ENCODE assay signal across 8 cellular contexts in genomic region chr9:78298046-78298511, GRCh38. TPM values are rescaled to one million over a fixed set of nuclear protein-coding genes. Genes with fewer than 3 reads are reported as not detected.
DNase-seq lines count a peak whose midpoint lies in the region; ATAC-seq and TF ChIP-seq lines count a peak whose summit lies in the region.

No MANE protein-coding gene starts in this region.

- H3K27me3 ChIP-seq in HL-60 (ENCODE audit: insufficient read depth, poor library complexity, severe bottlenecking) (no peaks in the 10 kb centered on the region), right cardiac atrium (ENCODE audit: control insufficient read depth, insufficient read depth) (no peaks in the 10 kb centered on the region)

- no peak for ATAC-seq in right cardiac atrium

- H3K27ac ChIP-seq in HL-60 (replicated peaks), result peak overlapping the region; percentile 91
- H3K27ac ChIP-seq in right cardiac atrium (ENCODE audit: low read length), result no peak overlapping the region

- no peaks in the 10 kb centered on the region for H3K27me3 Mint-ChIP-seq in activated T-helper 2 cell treated with anti-CD3 and anti-CD28 coated beads, Interferon-gamma antibody, Interleukin-2, Interleukin-4, amounts not matched to agents 10 μg/mL and 5 μg/mL and 100 μg/mL, durations not matched to agents 14 hours and 24 hours and 36 hours (ENCODE audit: low read depth)

- TF ChIP-seq CTCF in HL-60 (IDR thresholded peaks at IDR 0.05; ENCODE audit: insufficient read depth, low read length) (no peak), retinal pigment epithelial cell (conservative IDR thresholded peaks at IDR 0.05; ENCODE audit: low read depth, low read length) (no peak)

- intact Hi-C loops in activated T-helper 2 cell treated with anti-CD3 and anti-CD28 coated beads, Interferon-gamma antibody, Interleukin-2, Interleukin-4, amounts not matched to agents 10 μg/mL and 5 μg/mL and 100 μg/mL, durations not matched to agents 14 hours and 24 hours and 36 hours (cut with micrococcal nuclease), result loop anchor here (5.0 kb wide), 2 partner anchors 36 to 266 kb away; partner anchors contain the start of gene GNAQ
- intact Hi-C loops in right cardiac atrium (cut with DNase I), result no loop called here

- peaks cover 32% of the 10 kb centered on the region for H3K4me1 Mint-ChIP-seq in activated T-helper 2 cell treated with anti-CD3 and anti-CD28 coated beads, Interferon-gamma antibody, Interleukin-2, Interleukin-4, amounts not matched to agents 10 μg/mL and 5 μg/mL and 100 μg/mL, durations not matched to agents 14 hours and 24 hours and 36 hours (ENCODE audit: low read depth)

- H3K9me3 Mint-ChIP-seq in activated T-helper 2 cell treated with anti-CD3 and anti-CD28 coated beads, Interferon-gamma antibody, Interleukin-2, Interleukin-4, amounts not matched to agents 10 μg/mL and 5 μg/mL and 100 μg/mL, durations not matched to agents 14 hours and 24 hours and 36 hours, result no peaks in the 10 kb centered on the region

- H3K27ac Mint-ChIP-seq in activated T-helper 2 cell treated with anti-CD3 and anti-CD28 coated beads, Interferon-gamma antibody, Interleukin-2, Interleukin-4, amounts not matched to agents 10 μg/mL and 5 μg/mL and 100 μg/mL, durations not matched to agents 14 hours and 24 hours and 36 hours, result peak overlapping the region; percentile 93

- peaks cover 39% of the 10 kb centered on the region for H3K36me3 Mint-ChIP-seq in activated T-helper 2 cell treated with anti-CD3 and anti-CD28 coated beads, Interferon-gamma antibody, Interleukin-2, Interleukin-4, amounts not matched to agents 10 μg/mL and 5 μg/mL and 100 μg/mL, durations not matched to agents 14 hours and 24 hours and 36 hours (ENCODE audit: low read depth)

- DNase-seq in C1 segment of cervical spinal cord (lab: John Stamatoyannopoulos, UW) (peak in 12 of 14 donors; percentile 6 to 75 (median 52)), HL-60 (ENCODE audit: low read depth in 1 of 2, low spot score in 1 of 2) (no peak), right cardiac atrium (no peak), retinal pigment epithelial cell (ENCODE audit: low read depth) (no peak), cerebellum (ENCODE audit: low spot score) (no peak), T1000 (lab: John Stamatoyannopoulos, UW) (no peak), NCI-H524 treated with DMSO at 0.1 percent for 48 hours (lab: John Stamatoyannopoulos, UW) (no peak)
- no peak for DNase-seq in activated T-helper 2 cell treated with anti-CD3 and anti-CD28 coated beads, Interferon-gamma antibody, Interleukin-2, Interleukin-4, amounts not matched to agents 10 μg/mL and 5 μg/mL and 100 μg/mL, durations not matched to agents 14 hours and 24 hours and 36 hours (ENCODE audit: low spot score)

- H3K4me1 ChIP-seq in right cardiac atrium (ENCODE audit: control insufficient read depth, insufficient read depth, low read length), result no peaks in the 10 kb centered on the region

- peak overlapping the region; percentile 92 for H3K4me3 Mint-ChIP-seq in activated T-helper 2 cell treated with anti-CD3 and anti-CD28 coated beads, Interferon-gamma antibody, Interleukin-2, Interleukin-4, amounts not matched to agents 10 μg/mL and 5 μg/mL and 100 μg/mL, durations not matched to agents 14 hours and 24 hours and 36 hours (ENCODE audit: low read depth)

- peak overlapping the region; percentile 67 for H3K4me3 ChIP-seq in HL-60 (replicated peaks; ENCODE audit: insufficient read depth, low read length)
- H3K4me3 ChIP-seq in right cardiac atrium (ENCODE audit: low read length), result peak overlapping the region; percentile 38
- peak overlapping the region; percentile 84 for H3K4me3 ChIP-seq in retinal pigment epithelial cell (ENCODE audit: low read length)

- H3K9me3 ChIP-seq in right cardiac atrium (ENCODE audit: control insufficient read depth, low read length), result no peaks in the 10 kb centered on the region

- WGBS in right cardiac atrium, result 4% methylated on average over 13 of the region's 13 CpGs

RNA-seq across cellular contexts. Expression of gene PSAT1, which starts 1.2 kb away (rescaled TPM):
- 66.5 and 67.6 TPM in 2 replicates for total RNA-seq in activated T-helper 2 cell treated with anti-CD3 and anti-CD28 coated beads, Interferon-gamma antibody, Interleukin-2, Interleukin-4, amounts not matched to agents 10 μg/mL and 5 μg/mL and 100 μg/mL, durations not matched to agents 14 hours and 24 hours and 36 hours
- total RNA-seq in right cardiac atrium (1 to 10 TPM; 1.0 to 2.3 (median 1.4) TPM), cerebellum (42.8 TPM)
- polyA plus RNA-seq in right cardiac atrium, result 1.9 TPM

Comparison
In these comparisons a context has a peak if more than half of its experiments do, and no peak if none do; other contexts are left out.
1. DNase-seq: peak in C1 segment of cervical spinal cord (12 of 14); none in HL-60 (0 of 2), activated T-helper 2 cell treated with anti-CD3 and anti-CD28 coated beads, Interferon-gamma antibody, Interleukin-2, Interleukin-4, amounts not matched to agents 10 μg/mL and 5 μg/mL and 100 μg/mL, durations not matched to agents 14 hours and 24 hours and 36 hours (single experiment), right cardiac atrium (0 of 3), retinal pigment epithelial cell (single experiment), cerebellum (single experiment), T1000 (single experiment) and NCI-H524 treated with DMSO at 0.1 percent for 48 hours (single experiment).
2. RNA of gene PSAT1, which starts 1.2 kb away (total RNA-seq): 66.5 to 67.6 TPM in activated T-helper 2 cell treated with anti-CD3 and anti-CD28 coated beads, Interferon-gamma antibody, Interleukin-2, Interleukin-4, amounts not matched to agents 10 μg/mL and 5 μg/mL and 100 μg/mL, durations not matched to agents 14 hours and 24 hours and 36 hours and 42.8 TPM in cerebellum (single experiment); 1.0 to 2.3 TPM in right cardiac atrium; every median in the first group is over 10 times any median in the second.
3. Peak in every context shown above with its lines, with median percentiles within 50 percentile points of each other: H3K4me3 ChIP-seq.